ENCODE assay signal across 9 cellular contexts in genomic region chr10:97915346-97915745, GRCh38.
"Had no signal": no experiment of that assay in that cellular context is flagged by ENCODE, and none has a peak within 500 bp of the region (broad histone marks: within the 10 kb centered on the region; RNA-seq: fewer than 3 reads in every experiment).

No MANE protein-coding gene starts in this region.

- H3K4me1 ChIP-seq: colonic mucosa, pancreas had no signal

- H3K9me3 ChIP-seq: colonic mucosa, pancreas, sigmoid colon, spleen had no signal

- H3K36me3 Mint-ChIP-seq: activated naive CD4-positive, alpha-beta T cell treated with anti-CD3 and anti-CD28 coated beads, Interleukin-2, amount 10 ng/mL, durations not matched to agents 7 days and 5 days; naive thymus-derived CD4-positive, alpha-beta T cell had no signal

- H3K27ac ChIP-seq: cardiac muscle cell, colonic mucosa, pancreas, sigmoid colon, spleen had no signal

- H3K27ac Mint-ChIP-seq: activated naive CD4-positive, alpha-beta T cell treated with anti-CD3 and anti-CD28 coated beads, Interleukin-2, amount 10 ng/mL, durations not matched to agents 7 days and 5 days; naive thymus-derived CD4-positive, alpha-beta T cell; T-helper 2 cell treated with Interferon-gamma antibody and Interleukin-4, amounts not matched to agents 5 μg/mL and 100 μg/mL, for 36 hours had no signal

- H3K27me3 ChIP-seq: pancreas had no signal

- H3K4me3 ChIP-seq: cardiac muscle cell, colonic mucosa, pancreas, sigmoid colon had no signal

- H3K9me3 Mint-ChIP-seq: activated naive CD4-positive, alpha-beta T cell treated with anti-CD3 and anti-CD28 coated beads, Interleukin-2, amount 10 ng/mL, durations not matched to agents 7 days and 5 days; activated T-helper 17 cell treated with anti-CD3 and anti-CD28 coated beads, Interleukin-2, amount 50 U/mL, for 72 hours; T-helper 2 cell treated with Interferon-gamma antibody and Interleukin-4, amounts not matched to agents 5 μg/mL and 100 μg/mL, for 36 hours had no signal

- H3K36me3 ChIP-seq: cardiac muscle cell, colonic mucosa, pancreas, sigmoid colon, spleen had no signal

- H3K4me3 Mint-ChIP-seq: activated naive CD4-positive, alpha-beta T cell treated with anti-CD3 and anti-CD28 coated beads, Interleukin-2, amount 10 ng/mL, durations not matched to agents 7 days and 5 days; activated T-helper 17 cell treated with anti-CD3 and anti-CD28 coated beads, Interleukin-2, amount 50 U/mL, for 72 hours; T-helper 2 cell treated with Interferon-gamma antibody and Interleukin-4, amounts not matched to agents 5 μg/mL and 100 μg/mL, for 36 hours had no signal
